Comparison of ENCODE assay signal across 1 cellular context in genomic region chr14:92820536-92820840, GRCh38.
TF ChIP-seq lines count a peak whose summit lies in the region.

No MANE protein-coding gene starts in this region.

TF ChIP-seq in HepG2, 621 proteins besides CTCF, POLR2A, EP300 and RAD21 (continued from another document):
- TF ChIP-seq PAXIP1 (CRISPR knock-in tag; conservative IDR thresholded peaks at IDR 0.05) (peak; percentile 59), PPARG (CRISPR knock-in tag; conservative IDR thresholded peaks at IDR 0.05) (0 out of 2 replicates have a peak, but pooled peaks have one; percentile 26), ZNF687 (CRISPR knock-in tag; IDR thresholded peaks at IDR 0.05) (peak; percentile 51; the same call in 1 of the 2 replicates), ARID4A (CRISPR knock-in tag; IDR thresholded peaks at IDR 0.05; ENCODE audit: borderline replicate concordance) (peak; percentile 17; the same call in 1 of the 2 replicates), ZBTB38 (CRISPR knock-in tag; IDR thresholded peaks at IDR 0.05) (peak; percentile 79), THAP9 (CRISPR knock-in tag; IDR thresholded peaks at IDR 0.05; ENCODE audit: borderline replicate concordance) (peak; percentile 29; the same call in 1 of the 2 replicates), HNF1B (CRISPR knock-in tag; IDR thresholded peaks at IDR 0.05) (peak; percentile 40; the same call in 1 of the 2 replicates), ZNF501 (CRISPR knock-in tag; IDR thresholded peaks at IDR 0.05) (peak; percentile 39; the same call in 1 of the 2 replicates), SOX5 (CRISPR knock-in tag; IDR thresholded peaks at IDR 0.05; ENCODE audit: borderline replicate concordance) (peak; percentile 53; the same call in 1 of the 2 replicates), MXD4 (CRISPR knock-in tag; IDR thresholded peaks at IDR 0.05) (0 out of 2 replicates have a peak, but pooled peaks have one; percentile 25), FOXP4 (CRISPR knock-in tag; IDR thresholded peaks at IDR 0.05) (peak; percentile 47; the same call in 1 of the 2 replicates), ZNF800 (CRISPR knock-in tag; IDR thresholded peaks at IDR 0.05) (0 out of 2 replicates have a peak, but pooled peaks have one; percentile 37), RXRB (CRISPR knock-in tag; IDR thresholded peaks at IDR 0.05; ENCODE audit: borderline replicate concordance) (peak; percentile 32; the same call in 1 of the 2 replicates), ELF3 (CRISPR knock-in tag; IDR thresholded peaks at IDR 0.05) (peak; percentile 14; the same call in 1 of the 2 replicates)
